Comparison of ENCODE assay signal across 4 cellular contexts in the genomic region with DNA sequence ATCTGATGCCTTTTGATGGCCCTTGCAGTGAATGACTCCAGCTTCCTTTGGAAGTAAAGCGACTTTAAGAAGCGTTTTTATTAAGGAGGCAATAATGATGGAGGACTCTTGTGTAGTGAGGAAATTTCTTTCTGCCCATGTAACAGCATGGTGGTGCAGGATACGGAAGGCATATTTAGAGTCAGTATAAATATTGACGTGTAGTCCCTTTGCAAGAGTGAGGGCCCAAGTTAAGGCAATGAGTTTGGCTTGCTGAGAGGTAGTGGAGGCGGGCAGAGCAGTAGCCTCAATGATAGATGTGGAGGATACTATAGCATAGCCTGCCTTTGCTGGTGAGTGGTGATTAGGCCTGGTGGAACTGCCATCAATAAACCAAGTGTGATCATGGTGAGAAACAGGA. TPM values are rescaled to one million over a fixed set of nuclear protein-coding genes. Genes with fewer than 3 reads are reported as not detected.
A peak's percentile ranks its signal among the peaks of the same experiment; 100 is the strongest.
DNase-seq lines count a peak whose midpoint lies in the region; ATAC-seq, FAIRE-seq and TF ChIP-seq lines count a peak whose summit lies in the region.
"Not testable (repeated sequence)": the region's sequence is repeated elsewhere in the genome, so short reads cannot be mapped to it uniquely, and the experiment has no call there.

No MANE protein-coding gene starts in this region.

- H3K36me3 ChIP-seq in HEK293 (ENCODE audit: control insufficient read depth in 2 of 2, insufficient read depth in 1 of 2, low read length in 2 of 2); K562 (ENCODE audit: control insufficient read depth, insufficient read depth, low read length); upper lobe of right lung: not testable (repeated sequence)

- BruUV-seq in K562 (replicated peaks; lab: Mats Ljungman, UMichigan) = not testable (repeated sequence)

- TF ChIP-seq RAD21 in K562 (CRISPR knock-in tag; conservative IDR thresholded peaks at IDR 0.05 in 1 of 2, IDR thresholded peaks at IDR 0.05 in 1 of 2) = not testable (repeated sequence)

- not testable (repeated sequence) for FAIRE-seq in K562 (lab: Jason Lieb, UNC)

- H3K4me2 ChIP-seq in K562 (ENCODE audit: insufficient read depth, low read length) = not testable (repeated sequence)

- H3K79me2 ChIP-seq in K562 (ENCODE audit: control insufficient read depth, insufficient read depth, low read length) = not testable (repeated sequence)

- not testable (repeated sequence) for H3K27ac ChIP-seq in HEK293 (ENCODE audit: extremely low read depth, low read depth, low read length); K562 (ENCODE audit: extremely low read depth, low read depth, low read length); upper lobe of right lung

- CTCF ChIA-PET in HEK293 (lab: Yijun Ruan, JAX); K562 (lab: Yijun Ruan, JAX; ENCODE audit: low intra/inter-chr PET ratio): not testable (repeated sequence)

- not testable (repeated sequence) for H3K9ac ChIP-seq in K562 (ENCODE audit: insufficient read depth in 1 of 2, low read depth in 2 of 2, low read length in 2 of 2)

- in situ Hi-C loops in K562 (cut with MboI) = not testable (repeated sequence)

- POLR2A ChIA-PET in HEK293 (lab: Yijun Ruan, JAX) (interaction anchor here (0.7 kb wide), 1 partner anchor 10 kb away, joined by 3 read pairs; no protein-coding TSS in a partner anchor), K562 (lab: Yijun Ruan, JAX) (interaction anchor here (0.5 kb wide), 1 partner anchor 321 kb away, joined by 3 read pairs; no protein-coding TSS in a partner anchor)

- TF ChIP-seq POLR2A in K562 (conservative IDR thresholded peaks at IDR 0.05) = not testable (repeated sequence)

- H2AFZ ChIP-seq in K562 (ENCODE audit: low read depth, low read length) = not testable (repeated sequence)

- H3K4me1 ChIP-seq in HEK293 (ENCODE audit: control insufficient read depth, insufficient read depth, low read length); K562 (replicated peaks in 1 of 2; ENCODE audit: control insufficient read depth in 2 of 2, insufficient read depth in 2 of 2, low read length in 2 of 2); upper lobe of right lung: not testable (repeated sequence)

- TF ChIP-seq CTCF in HEK293 (tag by site-specific recombination; IDR thresholded peaks at IDR 0.05); K562 (IDR thresholded peaks at IDR 0.05 in 2 of 3, conservative IDR thresholded peaks at IDR 0.05 in 1 of 3; ENCODE audit: insufficient read depth in 2 of 3, low read depth in 1 of 3, low read length in 3 of 3); upper lobe of right lung (IDR thresholded peaks at IDR 0.05): not testable (repeated sequence)

- WGBS in K562 (ENCODE audit: insufficient coverage, low coverage, missing lambda C conversion rate) = 0% methylated on average over 3 of the region's 5 CpGs

- not testable (repeated sequence) for TF ChIP-seq EP300 in K562 (IDR thresholded peaks at IDR 0.05; ENCODE audit: low read length)

- not testable (repeated sequence) for H3K4me3 ChIP-seq in HEK293 (ENCODE audit: low read depth, low read length); K562; upper lobe of right lung

- intact Hi-C loops in K562 (cut with micrococcal nuclease); upper lobe of right lung (cut with DNase I): not testable (repeated sequence)

- H3K27me3 ChIP-seq in K562 (ENCODE audit: control insufficient read depth in 2 of 2, insufficient read depth in 2 of 2, low read length in 2 of 2); upper lobe of right lung: not testable (repeated sequence)

- ATAC-seq in K562, upper lobe of right lung: not testable (repeated sequence)

- not testable (repeated sequence) for H4K20me1 ChIP-seq in K562 (replicated peaks; ENCODE audit: control insufficient read depth, insufficient read depth, low read length)

- H3K9me1 ChIP-seq in K562 (ENCODE audit: control insufficient read depth, insufficient read depth, low read length) = not testable (repeated sequence)

- H3K9me3 ChIP-seq in HEK293 (ENCODE audit: control insufficient read depth, insufficient read depth, low read depth, low read length); K562 (replicated peaks; ENCODE audit: control insufficient read depth, insufficient read depth, low read depth, low read length); upper lobe of right lung: not testable (repeated sequence)

- DNase-seq in K562 (ENCODE audit: extremely low read depth in 1 of 4, low spot score in 3 of 4) = not testable (repeated sequence)
- peak; percentile 2 for DNase-seq in mesenteric fat pad (ENCODE audit: low spot score)
- DNase-seq in upper lobe of right lung = peak; percentile 3

TF ChIP-seq in HEK293, 187 proteins besides CTCF, POLR2A, EP300 and RAD21:
- peak; percentile 90 for TF ChIP-seq ZNF600 (tag by site-specific recombination; IDR thresholded peaks at IDR 0.05)

TF ChIP-seq in K562, 482 proteins besides CTCF, POLR2A, EP300 and RAD21:
- 0 out of 2 replicates have a peak, but pooled peaks have one; percentile 9 for TF ChIP-seq RFX1 (IDR thresholded peaks at IDR 0.05)

RNA-seq across cellular contexts. Expression of gene ULK2, which starts 22.3 kb away (rescaled TPM):
- total RNA-seq in K562 (2011; cell fraction: chromatin; rRNA removed; ENCODE audit: low replicate concordance) = not detected in 2 replicates
- 0.17 TPM in 1 of 2 replicates, not detected in the other for total RNA-seq in K562 (2011; cell fraction: nucleolus; rRNA removed)
- total RNA-seq in K562 (2011; cell fraction: nucleoplasm; rRNA removed) = not detected in 2 replicates
- total RNA-seq in K562 (2014; rRNA removed) (not detected in 2 replicates), K562 (2014; rRNA removed; fragmentation: Illumina TruSeq; extraction: Trizol) (not detected in 2 replicates), K562 (2015; rRNA removed; fragmentation: Illumina TruSeq; extraction: Trizol) (not detected in 2 replicates), K562 (2021) (0.18 and 0.38 TPM in 2 replicates), mesenteric fat pad (31.7 TPM), upper lobe of right lung (30.8 TPM)
- polyA plus RNA-seq in K562 (2011; rRNA removed) (0.11 TPM in 1 of 2 replicates, not detected in the other), K562 (2014; fragmentation: Illumina TruSeq; extraction: Trizol) (not detected in 2 replicates), K562 (2014; fragmentation: Nextera tagmentation; extraction: Ambion mirVana) (under 1 TPM in 1 of 2 experiments, not detected in 1; 0.01 TPM), K562 (2014; rRNA removed) (0.03 TPM in 1 of 2 replicates, not detected in the other)
- not detected in 2 replicates for polyA plus RNA-seq in K562 (2011; cell fraction: cytosol; rRNA removed)
- not detected in 2 replicates for polyA plus RNA-seq in K562 (2011; cell fraction: nucleus; rRNA removed)
- polyA plus RNA-seq in K562 (2012) = 0.05 and 0.06 TPM in 2 replicates
- not detected in 2 replicates for polyA minus RNA-seq in K562 (2011; rRNA and poly(A)+ RNA removed)
- polyA minus RNA-seq in K562 (2011; cell fraction: cytosol; rRNA and poly(A)+ RNA removed) = not detected in 2 replicates
- not detected in 2 replicates for polyA minus RNA-seq in K562 (2011; cell fraction: nucleus; rRNA and poly(A)+ RNA removed)

Comparison
In these comparisons a context has a peak if more than half of its experiments do, and no peak if none do; other contexts are left out.
1. RNA of gene ULK2, which starts 22.3 kb away (total RNA-seq): 31.7 TPM in mesenteric fat pad (single experiment) and 30.8 TPM in upper lobe of right lung (single experiment); 0.17 to 0.38 TPM in K562; every median in the first group is over 10 times any median in the second.